12 cellular contexts compared by ENCODE assay signal in the genomic region with DNA sequence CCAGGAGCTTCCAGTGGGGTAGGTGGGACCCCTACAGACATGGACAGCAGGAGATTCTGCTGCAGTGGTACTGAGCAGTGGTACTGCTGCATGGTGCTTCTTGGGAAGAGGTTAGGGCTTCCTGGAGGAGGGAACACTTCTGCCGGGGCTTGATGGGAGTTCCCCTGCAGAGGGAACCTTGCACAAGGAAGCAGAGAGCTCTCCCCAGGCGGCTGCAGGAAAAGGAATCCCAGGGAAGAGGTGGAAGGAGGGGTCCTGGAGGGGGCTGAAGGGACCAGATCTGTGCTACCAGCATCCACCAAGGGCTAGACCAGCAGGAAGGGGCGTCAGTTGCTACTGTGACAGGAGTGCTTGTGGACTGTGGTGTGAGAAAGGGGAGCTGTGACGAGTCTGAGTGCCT. TPM values are rescaled to one million over a fixed set of nuclear protein-coding genes. Genes with fewer than 3 reads are reported as not detected.
DNase-seq lines count a peak whose midpoint lies in the region; ATAC-seq and TF ChIP-seq lines count a peak whose summit lies in the region.
"Had no signal": no experiment of that assay in that cellular context is flagged by ENCODE, and none has a peak within 500 bp of the region (broad histone marks: within the 10 kb centered on the region; RNA-seq: fewer than 3 reads in every experiment).

No MANE protein-coding gene starts in this region.

- DNase-seq in CD4-positive, alpha-beta T cell, result no peak
- peak; percentile 72 for DNase-seq in H7
- no peak for DNase-seq in central memory CD8-positive, alpha-beta T cell (ENCODE audit: low spot score in 2 of 2)
- DNase-seq in natural killer cell, result no peak
- no peak for DNase-seq in middle frontal gyrus (ENCODE audit: extremely low spot score, low spot score)
- no peak for DNase-seq in MCF 10A (ENCODE audit: unreplicated experiment)
- no peak for DNase-seq in GM13976 (ENCODE audit: low spot score)
- no peak for DNase-seq in NCI-H446 treated with DMSO at 0.1 percent for 48 hours (lab: John Stamatoyannopoulos, UW)
- DNase-seq: stimulated activated CD4-positive, alpha-beta T cell treated with anti-CD3 and anti-CD28 coated beads, Interleukin-1b, Interleukin-23, amount 100 ng/mL, for 48 hours had no signal

- H3K27me3 Mint-ChIP-seq in CD4-positive, alpha-beta T cell, result no peaks in the 10 kb centered on the region
- no peaks in the 10 kb centered on the region for H3K27me3 Mint-ChIP-seq in central memory CD8-positive, alpha-beta T cell
- H3K27me3 Mint-ChIP-seq in natural killer cell (ENCODE audit: low read depth in 2 of 2), result no peaks in the 10 kb centered on the region
- H3K27me3 Mint-ChIP-seq in MCF 10A (ENCODE audit: insufficient read depth, unreplicated experiment), result no peaks in the 10 kb centered on the region

- no peak for TF ChIP-seq CTCF in CD4-positive, alpha-beta T cell (IDR thresholded peaks at IDR 0.05)
- TF ChIP-seq CTCF in natural killer cell (IDR thresholded peaks at IDR 0.05), result no peak
- no peak for TF ChIP-seq CTCF in MCF 10A (IDR thresholded peaks at IDR 0.05; ENCODE audit: unreplicated experiment)
- no peak for TF ChIP-seq CTCF in GM13976 (IDR thresholded peaks at IDR 0.05; ENCODE audit: borderline replicate concordance, control extremely low read depth, extremely low read depth, insufficient read depth, missing control alignments)

- peaks cover 10% of the 10 kb centered on the region for H3K36me3 ChIP-seq in H7 (replicated peaks; ENCODE audit: control insufficient read depth, insufficient read depth, low read length)

- H3K36me3 Mint-ChIP-seq in CD4-positive, alpha-beta T cell (ENCODE audit: low read depth), result peaks cover 21% of the 10 kb centered on the region
- H3K36me3 Mint-ChIP-seq in central memory CD8-positive, alpha-beta T cell (ENCODE audit: insufficient read depth), result peaks cover 20% of the 10 kb centered on the region
- H3K36me3 Mint-ChIP-seq in natural killer cell (no peaks in the 10 kb centered on the region), MCF 10A (ENCODE audit: insufficient read depth, unreplicated experiment) (peaks cover 28% of the 10 kb centered on the region)

- BruUV-seq in MCF 10A (replicated peaks; lab: Mats Ljungman, UMichigan), result no TSS peak

- H3K9me3 ChIP-seq in CD4-positive, alpha-beta T cell (ENCODE audit: control insufficient read depth, low read length), result no peaks in the 10 kb centered on the region
- H3K9me3 ChIP-seq: neutrophil had no signal

- H3K4me3 Mint-ChIP-seq in CD4-positive, alpha-beta T cell, result peak overlapping the region; percentile 86
- H3K4me3 Mint-ChIP-seq in central memory CD8-positive, alpha-beta T cell, result peak overlapping the region; percentile 72
- H3K4me3 Mint-ChIP-seq in natural killer cell (peak overlapping the region; percentile 78), MCF 10A (ENCODE audit: unreplicated experiment) (no peak overlapping the region)

- H3K4me1 Mint-ChIP-seq in CD4-positive, alpha-beta T cell (ENCODE audit: low read depth), result peaks cover 50% of the 10 kb centered on the region
- peaks cover 58% of the 10 kb centered on the region for H3K4me1 Mint-ChIP-seq in central memory CD8-positive, alpha-beta T cell
- H3K4me1 Mint-ChIP-seq in natural killer cell, result peaks cover 37 to 84% of the 10 kb centered on the region in 2 donors
- peaks cover 48% of the 10 kb centered on the region for H3K4me1 Mint-ChIP-seq in MCF 10A (ENCODE audit: insufficient read depth, unreplicated experiment)

- no peaks in the 10 kb centered on the region for H3K27me3 ChIP-seq in CD4-positive, alpha-beta T cell (ENCODE audit: control insufficient read depth, insufficient read depth, low read length)
- peaks cover 49% of the 10 kb centered on the region for H3K27me3 ChIP-seq in H7 (ENCODE audit: control insufficient read depth, insufficient read depth, low read length)

- H3K4me3 ChIP-seq in H7 (ENCODE audit: insufficient read depth, low read depth, low read length), result no peak overlapping the region

- POLR2A ChIA-PET in CD4-positive, alpha-beta T cell (lab: Charles Lee), result interaction anchor here (0.6 to 4.0 kb wide), 3 partner anchors 22 to 524 kb away, joined by 3 to 59 read pairs (median 3); a partner anchor contains a TSS
- POLR2A ChIA-PET in MCF 10A (lab: Yijun Ruan, JAX), result no interaction called here

- H3K27ac Mint-ChIP-seq in CD4-positive, alpha-beta T cell, result peak overlapping the region; percentile 78
- H3K27ac Mint-ChIP-seq in central memory CD8-positive, alpha-beta T cell (ENCODE audit: low read depth), result no peak overlapping the region
- H3K27ac Mint-ChIP-seq in natural killer cell (peak overlapping the region; percentile 70 to 84), MCF 10A (ENCODE audit: low read depth, unreplicated experiment) (no peak overlapping the region)

- intact Hi-C loops in CD4-positive, alpha-beta T cell (cut with DNase I, micrococcal nuclease), result no loop called here
- intact Hi-C loops in natural killer cell (cut with micrococcal nuclease) (loop anchor here (2.0 kb wide), 1 partner anchor 18 kb away; no protein-coding TSS in a partner anchor), MCF 10A (cut with micrococcal nuclease) (no loop called here)

- CTCF ChIA-PET in CD4-positive, alpha-beta T cell (lab: Charles Lee), result interaction anchor here (9.6 kb wide), 1 partner anchor 18 kb away, joined by 101 read pairs; no protein-coding TSS in a partner anchor
- CTCF ChIA-PET in MCF 10A (lab: Yijun Ruan, JAX), result interaction anchor here (0.5 kb wide), 1 partner anchor 104 kb away, joined by 4 read pairs; no protein-coding TSS in a partner anchor

- no peak for ATAC-seq in CD4-positive, alpha-beta T cell (ENCODE audit: poor library complexity)
- ATAC-seq in central memory CD8-positive, alpha-beta T cell (replicated peaks; ENCODE audit: extremely low read depth, poor library complexity, severe bottlenecking), result no peak
- no peak for ATAC-seq in natural killer cell

- in situ Hi-C loops in GM13976 (cut with MboI; ENCODE audit: low sequenced_read_pairs, unreplicated experiment), result loop anchor here (10.0 to 25.0 kb wide), 2 partner anchors 106 to 273 kb away; a partner anchor contains a TSS

- peak overlapping the region; percentile 73 for H3K27ac ChIP-seq in CD4-positive, alpha-beta T cell (ENCODE audit: low read depth, low read length)

- no peaks in the 10 kb centered on the region for H3K9me3 Mint-ChIP-seq in CD4-positive, alpha-beta T cell
- H3K9me3 Mint-ChIP-seq in central memory CD8-positive, alpha-beta T cell, result no peaks in the 10 kb centered on the region
- H3K9me3 Mint-ChIP-seq in natural killer cell, result no peaks in the 10 kb centered on the region
- H3K9me3 Mint-ChIP-seq in MCF 10A (ENCODE audit: unreplicated experiment), result no peaks in the 10 kb centered on the region

RNA-seq across cellular contexts. Expression of a gene that starts 10.6 kb away (rescaled TPM):
- total RNA-seq in CD4-positive, alpha-beta T cell, result 10 to 100 TPM; 21.3 to 25.4 TPM
- 8.5 and 9.5 TPM in 2 replicates for total RNA-seq in H7 (2014; rRNA removed; shearing (Covaris generic))
- total RNA-seq in natural killer cell (100 to 1,000 TPM in 1 of 3 donors, 10 to 100 TPM in 2; 68.2 to 118 (median 74.8) TPM), MCF 10A (2022) (43.2 and 69.1 TPM in 2 replicates)

RNA-seq across cellular contexts. Expression of a gene that starts 23.1 kb away (rescaled TPM):
- 10 to 100 TPM; 43.8 to 46.4 TPM for total RNA-seq in CD4-positive, alpha-beta T cell
- 35.7 and 42.9 TPM in 2 replicates for total RNA-seq in H7 (2014; rRNA removed; shearing (Covaris generic))
- 10 to 100 TPM; 61.4 to 76.7 (median 63.6) TPM for total RNA-seq in natural killer cell
- 29.7 and 40.6 TPM in 2 replicates for total RNA-seq in MCF 10A (2022)

RNA-seq across cellular contexts. Expression of a gene that starts 55.9 kb away (rescaled TPM):
- not detected for total RNA-seq in CD4-positive, alpha-beta T cell
- 1.1 TPM in 1 of 2 replicates, not detected in the other for total RNA-seq in H7 (2014; rRNA removed; shearing (Covaris generic))
- under 1 TPM in 1 of 3 donors, not detected in 2; 0.50 TPM for total RNA-seq in natural killer cell
- not detected in 2 replicates for total RNA-seq in MCF 10A (2022)
- total RNA-seq: OCI-LY7, subcutaneous adipose tissue had no signal

RNA-seq across cellular contexts. Expression of a gene that starts 58.3 kb away (rescaled TPM):
- total RNA-seq in CD4-positive, alpha-beta T cell, result 10 to 100 TPM; 39.4 to 41.7 TPM
- total RNA-seq in H7 (2014; rRNA removed; shearing (Covaris generic)), result 58.4 and 76.9 TPM in 2 replicates
- total RNA-seq in natural killer cell (10 to 100 TPM; 76.0 to 84.9 (median 83.3) TPM), MCF 10A (2022) (50.5 and 50.7 TPM in 2 replicates)

Comparison
In these comparisons a context has a peak if more than half of its experiments do, and no peak if none do; other contexts are left out.
1. H3K27ac Mint-ChIP-seq: peak in CD4-positive, alpha-beta T cell (single experiment) and natural killer cell (2 of 2); none in central memory CD8-positive, alpha-beta T cell (single experiment) and MCF 10A (single experiment).